Comparison of ENCODE assay signal across 26 cellular contexts in genomic region chr20:61847986-61848385, GRCh38.
"Had no signal": no experiment of that assay in that cellular context is flagged by ENCODE, and none has a peak within 500 bp of the region (broad histone marks: within the 10 kb centered on the region; RNA-seq: fewer than 3 reads in every experiment).

No MANE protein-coding gene starts in this region.

- H3K36me3 Mint-ChIP-seq: immature natural killer cell; mesothelial cell of epicardium; naive thymus-derived CD4-positive, alpha-beta T cell; natural killer cell treated with Interleukin-12 subunit alpha and Interleukin-12 subunit beta and Interleukin-15 and Interleukin-18, amount 100 ng/mL, for 72 hours; stimulated activated naive B cell treated with anti-CD40 and anti-IgM and Interleukin-4, amounts not matched to agents 10 μg/mL and 1 μg/mL and 100 μg/mL, for 72 hours had no signal

- H2AFZ ChIP-seq: parathyroid adenoma had no signal

- H3K9me3 Mint-ChIP-seq: mesothelial cell of epicardium; natural killer cell treated with Interleukin-12 subunit alpha and Interleukin-12 subunit beta and Interleukin-15 and Interleukin-18, amount 100 ng/mL, for 72 hours had no signal

- ATAC-seq: left lobe of liver; naive thymus-derived CD4-positive, alpha-beta T cell; natural killer cell treated with Interleukin-12 subunit alpha and Interleukin-12 subunit beta and Interleukin-15 and Interleukin-18, amount 100 ng/mL, for 72 hours; right lobe of liver; stimulated activated naive B cell treated with anti-CD40 and anti-IgM and Interleukin-4, amounts not matched to agents 10 μg/mL and 1 μg/mL and 100 μg/mL, for 72 hours; stimulated activated naive CD8-positive, alpha-beta T cell treated with anti-CD3 and anti-CD28 coated beads, Interleukin-15, Interleukin-2, amounts not matched to agents 100 U/mL and 50 U/mL, for 24 hours; upper lobe of right lung had no signal

- H3K27ac ChIP-seq: parathyroid adenoma, right atrium auricular region, right lobe of liver, stomach, testis, thyroid gland, transverse colon, upper lobe of right lung had no signal

- H3K4me3 Mint-ChIP-seq: immature natural killer cell; mesothelial cell of epicardium; naive thymus-derived CD4-positive, alpha-beta T cell; natural killer cell treated with Interleukin-12 subunit alpha and Interleukin-12 subunit beta and Interleukin-15 and Interleukin-18, amount 100 ng/mL, for 72 hours; stimulated activated naive B cell treated with anti-CD40 and anti-IgM and Interleukin-4, amounts not matched to agents 10 μg/mL and 1 μg/mL and 100 μg/mL, for 72 hours had no signal

- H3K36me3 ChIP-seq: right atrium auricular region, right lobe of liver, stomach, thyroid gland, transverse colon, upper lobe of right lung had no signal

- H3K27me3 ChIP-seq: right lobe of liver, testis, thyroid gland had no signal

- H3K4me2 ChIP-seq: smooth muscle cell had no signal

- DNase-seq: head of caudate nucleus; hypothalamus; immature natural killer cell; mesendoderm; naive thymus-derived CD4-positive, alpha-beta T cell; nucleus accumbens; stimulated activated CD4-positive, alpha-beta T cell treated with anti-CD3 and anti-CD28 coated beads, Interleukin-12 subunit alpha, Interleukin-12 subunit beta, amount 100 ng/mL, for 4 hours; stimulated activated CD4-positive, alpha-beta T cell treated with anti-CD3 and anti-CD28 coated beads, Interleukin-15, amount 100 ng/mL, for 24 hours; stimulated activated CD4-positive, alpha-beta T cell treated with anti-CD3 and anti-CD28 coated beads, Interleukin-2, amount 100 ng/mL, for 24 hours; stimulated activated CD4-positive, alpha-beta T cell treated with anti-CD3 and anti-CD28 coated beads, Interleukin-4, amount 100 ng/mL, for 1 hour; stimulated activated naive B cell treated with anti-CD40 and anti-IgM and Interleukin-4, amounts not matched to agents 10 μg/mL and 1 μg/mL and 100 μg/mL, for 72 hours; stimulated activated naive CD8-positive, alpha-beta T cell treated with anti-CD3 and anti-CD28 coated beads, Interleukin-15, Interleukin-2, amounts not matched to agents 100 U/mL and 50 U/mL, for 24 hours; stomach; testis; thyroid gland; transverse colon; upper lobe of right lung had no signal

- H3K4me1 ChIP-seq: parathyroid adenoma, right atrium auricular region, right lobe of liver, stomach, testis, thyroid gland, transverse colon, upper lobe of right lung had no signal

- H3K4me3 ChIP-seq: lung, right atrium auricular region, right lobe of liver, smooth muscle cell, stomach, testis, thyroid gland, transverse colon, upper lobe of right lung had no signal

- H3K79me2 ChIP-seq: parathyroid adenoma had no signal

- H3K4me1 Mint-ChIP-seq: immature natural killer cell; mesothelial cell of epicardium; naive thymus-derived CD4-positive, alpha-beta T cell had no signal

- H3K27ac Mint-ChIP-seq: immature natural killer cell; mesothelial cell of epicardium; naive thymus-derived CD4-positive, alpha-beta T cell; natural killer cell treated with Interleukin-12 subunit alpha and Interleukin-12 subunit beta and Interleukin-15 and Interleukin-18, amount 100 ng/mL, for 72 hours; progenitor cell of endocrine pancreas; stimulated activated naive B cell treated with anti-CD40 and anti-IgM and Interleukin-4, amounts not matched to agents 10 μg/mL and 1 μg/mL and 100 μg/mL, for 72 hours had no signal

- H3K9me3 ChIP-seq: right atrium auricular region, right lobe of liver, testis, thyroid gland, transverse colon, upper lobe of right lung had no signal

- H3K27me3 Mint-ChIP-seq: natural killer cell treated with Interleukin-12 subunit alpha and Interleukin-12 subunit beta and Interleukin-15 and Interleukin-18, amount 100 ng/mL, for 72 hours; progenitor cell of endocrine pancreas; stimulated activated naive B cell treated with anti-CD40 and anti-IgM and Interleukin-4, amounts not matched to agents 10 μg/mL and 1 μg/mL and 100 μg/mL, for 72 hours had no signal
